Comparison of ENCODE assay signal across 8 cellular contexts in genomic region chr17:38897671-38898290, GRCh38. TPM values are rescaled to one million over a fixed set of nuclear protein-coding genes. Genes with fewer than 3 reads are reported as not detected.
DNase-seq lines count a peak whose midpoint lies in the region; ATAC-seq and TF ChIP-seq lines count a peak whose summit lies in the region.

No MANE protein-coding gene starts in this region.

- peak overlapping the region; percentile 91 for H3K27ac Mint-ChIP-seq in activated naive CD8-positive, alpha-beta T cell treated with anti-CD3 and anti-CD28 coated beads, Interleukin-2, amount 10 ng/mL, durations not matched to agents 7 days and 5 days

- peaks cover 0 to 6% (median under 1%) of the 10 kb centered on the region in 4 donors for H3K36me3 ChIP-seq in right lobe of liver

- peak overlapping the region; percentile 68 for H3K4me3 Mint-ChIP-seq in activated naive CD8-positive, alpha-beta T cell treated with anti-CD3 and anti-CD28 coated beads, Interleukin-2, amount 10 ng/mL, durations not matched to agents 7 days and 5 days

- POLR2A ChIA-PET in activated naive CD8-positive, alpha-beta T cell treated with anti-CD3 and anti-CD28 coated beads, Interleukin-2, amount 10 ng/mL, durations not matched to agents 7 days and 5 days (lab: Charles Lee) = interaction anchor here (0.6 to 3.7 kb wide), 17 partner anchors 11 to 269 kb away, joined by 3 to 60 read pairs (median 5); partner anchors contain the start of genes FBXO47, LASP1, LASP1NB and RPL23

- H3K27ac ChIP-seq in right lobe of liver (peak overlapping the region; percentile 43 to 71 (median 49)), substantia nigra (ENCODE audit: low read depth, low read length, poor library complexity, severe bottlenecking) (peak overlapping the region; percentile 51)

- peaks cover 67% of the 10 kb centered on the region for H3K4me1 Mint-ChIP-seq in activated naive CD8-positive, alpha-beta T cell treated with anti-CD3 and anti-CD28 coated beads, Interleukin-2, amount 10 ng/mL, durations not matched to agents 7 days and 5 days

- no peak for ATAC-seq in activated naive CD8-positive, alpha-beta T cell treated with anti-CD3 and anti-CD28 coated beads, Interleukin-2, amount 10 ng/mL, durations not matched to agents 7 days and 5 days (ENCODE audit: low read depth)
- ATAC-seq in right lobe of liver (peak; percentile 29 to 53 (median 40)), HG03439 (IDR thresholded peaks at IDR 0.05; ENCODE audit: unreplicated experiment) (no peak)

- TF ChIP-seq CTCF in right lobe of liver (IDR thresholded peaks at IDR 0.05) = no peak

- H3K27me3 ChIP-seq in right lobe of liver = no peaks in the 10 kb centered on the region

- no peaks in the 10 kb centered on the region for H3K9me3 Mint-ChIP-seq in activated naive CD8-positive, alpha-beta T cell treated with anti-CD3 and anti-CD28 coated beads, Interleukin-2, amount 10 ng/mL, durations not matched to agents 7 days and 5 days

- 17% methylated on average over 4 of the region's 12 CpGs for WGBS in right lobe of liver (ENCODE audit: insufficient coverage, low coverage, low lambda C conversion rate, missing lambda C conversion rate)

- peaks cover 0 to 77% (median 34%) of the 10 kb centered on the region in 4 donors for H3K4me1 ChIP-seq in right lobe of liver

- no peaks in the 10 kb centered on the region for H3K9me3 ChIP-seq in right lobe of liver

- H3K36me3 Mint-ChIP-seq in activated naive CD8-positive, alpha-beta T cell treated with anti-CD3 and anti-CD28 coated beads, Interleukin-2, amount 10 ng/mL, durations not matched to agents 7 days and 5 days = peaks cover 29% of the 10 kb centered on the region

- no peak overlapping the region for H3K4me3 ChIP-seq in right lobe of liver

- no peaks in the 10 kb centered on the region for H3K27me3 Mint-ChIP-seq in activated naive CD8-positive, alpha-beta T cell treated with anti-CD3 and anti-CD28 coated beads, Interleukin-2, amount 10 ng/mL, durations not matched to agents 7 days and 5 days

- intact Hi-C loops in right lobe of liver (cut with DNase I) = no loop called here

- peak; percentile 53 for DNase-seq in M059J (ENCODE audit: low read depth)
- DNase-seq in activated naive CD8-positive, alpha-beta T cell treated with anti-CD3 and anti-CD28 coated beads, Interleukin-2, amount 10 ng/mL, durations not matched to agents 7 days and 5 days = no peak
- DNase-seq in right lobe of liver = no peak
- DNase-seq in substantia nigra (lab: John Stamatoyannopoulos, UW) = peak in 18 of 49 donors; percentile 16 to 54 (median 32)
- DNase-seq in activated gamma-delta T cell treated with Interleukin-2 at 50 U/mL for 16 hours = no peak
- DNase-seq in UCSD-AML1 (lab: John Stamatoyannopoulos, UW; ENCODE audit: unreplicated experiment) = no peak
- no peak for DNase-seq in hepatic stellate cell (ENCODE audit: low spot score)

- no peak for TF ChIP-seq POLR2A in right lobe of liver (IDR thresholded peaks at IDR 0.05)

RNA-seq across cellular contexts. Expression of gene LASP1, which starts 27.9 kb away (rescaled TPM):
- 272 and 294 TPM in 2 replicates for total RNA-seq in M059J (2014; rRNA removed; shearing (Covaris generic))
- total RNA-seq in activated naive CD8-positive, alpha-beta T cell treated with anti-CD3 and anti-CD28 coated beads, Interleukin-2, amount 10 ng/mL, durations not matched to agents 7 days and 5 days = 100 to 1,000 TPM; 227 to 236 TPM
- 100 to 1,000 TPM in 2 of 6 experiments, 10 to 100 TPM in 4; 52.2 to 124 (median 84.8) TPM for total RNA-seq in right lobe of liver

RNA-seq across cellular contexts. Expression of gene RPL23, which starts 44.3 kb away (rescaled TPM):
- total RNA-seq in M059J (2014; rRNA removed; shearing (Covaris generic)) = 716 and 785 TPM in 2 replicates
- total RNA-seq in activated naive CD8-positive, alpha-beta T cell treated with anti-CD3 and anti-CD28 coated beads, Interleukin-2, amount 10 ng/mL, durations not matched to agents 7 days and 5 days = 1,000 to 10,000 TPM; 1,166 to 1,188 TPM
- total RNA-seq in right lobe of liver = 100 to 1,000 TPM; 389 to 609 (median 436) TPM

Comparison
In these comparisons a context has a peak if more than half of its experiments do, and no peak if none do; other contexts are left out.
1. ATAC-seq: peak in right lobe of liver (4 of 4); none in activated naive CD8-positive, alpha-beta T cell treated with anti-CD3 and anti-CD28 coated beads, Interleukin-2, amount 10 ng/mL, durations not matched to agents 7 days and 5 days (single experiment) and HG03439 (single experiment).